Comparison of ENCODE assay signal across 8 cellular contexts in genomic region chr1:32351859-32352745, GRCh38. TPM values are rescaled to one million over a fixed set of nuclear protein-coding genes. Genes with fewer than 3 reads are reported as not detected.
DNase-seq lines count a peak whose midpoint lies in the region; ATAC-seq, FAIRE-seq and TF ChIP-seq lines count a peak whose summit lies in the region.
"Had no signal": no experiment of that assay in that cellular context is flagged by ENCODE, and none has a peak within 500 bp of the region (broad histone marks: within the 10 kb centered on the region; RNA-seq: fewer than 3 reads in every experiment).

No MANE protein-coding gene starts in this region.

- CTCF ChIA-PET in activated CD8-positive, alpha-beta T cell treated with anti-CD3 and anti-CD28 coated beads for 36 hours (lab: Charles Lee): interaction anchor here (0.8 to 4.3 kb wide), 4 partner anchors 10 to 104 kb away, joined by 3 to 17 read pairs (median 4); partner anchors contain the start of gene MARCKSL1

- no peaks in the 10 kb centered on the region for H3K27me3 ChIP-seq in heart left ventricle
- no peaks in the 10 kb centered on the region for H3K27me3 ChIP-seq in pancreas

- no peak for FAIRE-seq in pancreas (lab: Jason Lieb, UNC)
- FAIRE-seq: colon had no signal

- WGBS in heart left ventricle, 4 donors: 12 to 54% (median 23%) methylated on average over 5 to 30 of the region's 30 CpGs
- 6 to 7% methylated on average over 30 of the region's 30 CpGs for WGBS in pancreas, 2 donors

- no peak for TF ChIP-seq CTCF in activated CD8-positive, alpha-beta T cell treated with anti-CD3 and anti-CD28 coated beads for 36 hours (IDR thresholded peaks at IDR 0.05)
- TF ChIP-seq CTCF in heart left ventricle (IDR thresholded peaks at IDR 0.05) (peak in 1 of 12 donors; percentile 20), pancreas (IDR thresholded peaks at IDR 0.05) (no peak)

- H3K27ac Mint-ChIP-seq in activated CD8-positive, alpha-beta T cell treated with anti-CD3 and anti-CD28 coated beads for 36 hours: no peak overlapping the region

- H3K4me3 Mint-ChIP-seq in activated CD8-positive, alpha-beta T cell treated with anti-CD3 and anti-CD28 coated beads for 36 hours: peak overlapping the region; percentile 79

- POLR2A ChIA-PET in activated CD8-positive, alpha-beta T cell treated with anti-CD3 and anti-CD28 coated beads for 36 hours (lab: Charles Lee): interaction anchor here (0.6 to 6.7 kb wide), 10 partner anchors 10 to 279 kb away, joined by 3 to 39 read pairs (median 4); partner anchors contain the start of genes BSDC1, MARCKSL1 and TMEM39B

- H3K9me3 Mint-ChIP-seq in activated CD8-positive, alpha-beta T cell treated with anti-CD3 and anti-CD28 coated beads for 36 hours: peaks cover 6% of the 10 kb centered on the region

- H3K27me3 Mint-ChIP-seq in activated CD8-positive, alpha-beta T cell treated with anti-CD3 and anti-CD28 coated beads for 36 hours: no peaks in the 10 kb centered on the region

- no peaks in the 10 kb centered on the region for H3K36me3 Mint-ChIP-seq in activated CD8-positive, alpha-beta T cell treated with anti-CD3 and anti-CD28 coated beads for 36 hours (ENCODE audit: low read depth)

- no peak for TF ChIP-seq POLR2A in heart left ventricle (IDR thresholded peaks at IDR 0.05)

- in situ Hi-C loops in G401 (cut with HindIII; ENCODE audit: low sequenced_read_pairs): no loop called here

- peak; percentile 15 for ATAC-seq in HG03135 (IDR thresholded peaks at IDR 0.05; ENCODE audit: unreplicated experiment)
- no peak for ATAC-seq in activated CD8-positive, alpha-beta T cell treated with anti-CD3 and anti-CD28 coated beads for 36 hours
- ATAC-seq in heart left ventricle: peak; percentile 5 to 33 (median 24)
- peak; percentile 18 to 40 (median 36) for ATAC-seq in pancreas

- DNase-seq in G401 (ENCODE audit: low spot score) (peak; percentile 41), heart left ventricle (peak; percentile 57 to 76 (median 64)), pancreas (peak in 3 of 6 donors; percentile 57 to 91 (median 64)), amniotic stem cell (lab: John Stamatoyannopoulos, UW) (no peak), middle frontal gyrus (ENCODE audit: extremely low spot score, low spot score) (no peak)
- DNase-seq in activated CD8-positive, alpha-beta T cell treated with anti-CD3 and anti-CD28 coated beads for 36 hours: no peak

- intact Hi-C loops in activated CD8-positive, alpha-beta T cell treated with anti-CD3 and anti-CD28 coated beads for 36 hours (cut with micrococcal nuclease): no loop called here
- intact Hi-C loops in heart left ventricle (cut with DNase I) (loop anchor here in 2 of 10 donors (2.0 to 5.0 kb wide), 3 partner anchors 15 to 43 kb away; partner anchors contain the start of genes BSDC1 (in 2 of the 2) and MARCKSL1 (in 1 of the 2)), pancreas (cut with DNase I) (no loop called here)

- peak overlapping the region; percentile 80 to 99 (median 94) for H3K27ac ChIP-seq in heart left ventricle
- peak overlapping the region; percentile 88 to 95 (median 94) for H3K27ac ChIP-seq in pancreas

- peaks cover 0 to 4% (median 0%) of the 10 kb centered on the region in 12 donors for H3K9me3 ChIP-seq in heart left ventricle
- H3K9me3 ChIP-seq in pancreas: no peaks in the 10 kb centered on the region

- H3K4me1 ChIP-seq in heart left ventricle (peaks cover 0 to 59% (median 35%) of the 10 kb centered on the region in 12 donors), pancreas (peaks cover 0 to 17% (median 14%) of the 10 kb centered on the region in 3 donors)

- H3K36me3 ChIP-seq in heart left ventricle (no peaks in the 10 kb centered on the region), pancreas (no peaks in the 10 kb centered on the region)

- H3K4me3 ChIP-seq in heart left ventricle: peak overlapping the region; percentile 63 to 96 (median 76)
- peak overlapping the region; percentile 63 to 79 (median 74) for H3K4me3 ChIP-seq in pancreas

- H3K4me1 Mint-ChIP-seq in activated CD8-positive, alpha-beta T cell treated with anti-CD3 and anti-CD28 coated beads for 36 hours (ENCODE audit: low read depth): peaks cover 39% of the 10 kb centered on the region

RNA-seq across cellular contexts. Expression of gene FAM229A, which starts 10.2 kb away (rescaled TPM):
- 0.20 and 0.31 TPM in 2 replicates for total RNA-seq in G401 (2014; rRNA removed; shearing (Covaris generic))
- total RNA-seq in activated CD8-positive, alpha-beta T cell treated with anti-CD3 and anti-CD28 coated beads for 36 hours: 1 to 10 TPM; 4.6 to 5.5 TPM
- total RNA-seq in heart left ventricle: 1 to 10 TPM; 1.2 to 4.4 (median 2.1) TPM
- 1 to 10 TPM; 1.4 to 4.0 TPM for polyA plus RNA-seq in heart left ventricle
- 1 to 10 TPM; 1.9 to 6.4 (median 3.8) TPM for total RNA-seq in pancreas
- 10 to 100 TPM; 18.6 to 21.8 TPM for polyA plus RNA-seq in pancreas

RNA-seq across cellular contexts. Expression of gene TSSK3, which starts 10.2 kb away (rescaled TPM):
- total RNA-seq in G401 (2014; rRNA removed; shearing (Covaris generic)): 0.20 TPM in 1 of 2 replicates, not detected in the other
- total RNA-seq in activated CD8-positive, alpha-beta T cell treated with anti-CD3 and anti-CD28 coated beads for 36 hours: under 1 TPM; 0.85 to 0.90 TPM
- total RNA-seq in heart left ventricle (1 to 10 TPM in 6 of 9 donors, under 1 TPM in 1, not detected in 2; 0.72 to 2.6 (median 1.7) TPM), pancreas (1 to 10 TPM; 1.0 to 2.5 (median 1.3) TPM)
- polyA plus RNA-seq in heart left ventricle (1 to 10 TPM in 1 of 2 donors, under 1 TPM in 1; 0.37 to 3.1 TPM), pancreas (1 to 10 TPM in 1 of 2 donors, under 1 TPM in 1; 0.35 to 1.8 TPM)

RNA-seq across cellular contexts. Expression of gene MARCKSL1, which starts 16.1 kb away (rescaled TPM):
- total RNA-seq in G401 (2014; rRNA removed; shearing (Covaris generic)): 89.6 and 132 TPM in 2 replicates
- 10 to 100 TPM; 31.2 to 33.5 TPM for total RNA-seq in activated CD8-positive, alpha-beta T cell treated with anti-CD3 and anti-CD28 coated beads for 36 hours
- total RNA-seq in heart left ventricle (10 to 100 TPM in 7 of 9 donors, 1 to 10 TPM in 2; 6.8 to 44.0 (median 12.1) TPM), pancreas (10 to 100 TPM in 4 of 6 donors, 1 to 10 TPM in 2; 7.3 to 49.5 (median 14.5) TPM)
- polyA plus RNA-seq in heart left ventricle (10 to 100 TPM in 1 of 2 donors, 1 to 10 TPM in 1; 8.1 to 29.8 TPM), pancreas (10 to 100 TPM; 16.3 to 16.5 TPM)

RNA-seq across cellular contexts. Expression of gene BSDC1, which starts 42.1 kb away (rescaled TPM):
- 40.7 and 47.3 TPM in 2 replicates for total RNA-seq in G401 (2014; rRNA removed; shearing (Covaris generic))
- 10 to 100 TPM; 30.6 to 33.3 TPM for total RNA-seq in activated CD8-positive, alpha-beta T cell treated with anti-CD3 and anti-CD28 coated beads for 36 hours
- 10 to 100 TPM; 35.6 to 53.2 (median 44.5) TPM for total RNA-seq in heart left ventricle
- 10 to 100 TPM; 25.1 to 46.9 TPM for polyA plus RNA-seq in heart left ventricle
- total RNA-seq in pancreas: 10 to 100 TPM; 35.9 to 56.9 (median 47.0) TPM
- polyA plus RNA-seq in pancreas: 10 to 100 TPM; 36.3 to 40.5 TPM

Comparison
In these comparisons a context has a peak if more than half of its experiments do, and no peak if none do; other contexts are left out.
1. DNase-seq: peak in G401 (single experiment) and heart left ventricle (5 of 5); none in activated CD8-positive, alpha-beta T cell treated with anti-CD3 and anti-CD28 coated beads for 36 hours (single experiment), amniotic stem cell (single experiment) and middle frontal gyrus (single experiment).